12 cellular contexts compared by ENCODE assay signal in the genomic region with DNA sequence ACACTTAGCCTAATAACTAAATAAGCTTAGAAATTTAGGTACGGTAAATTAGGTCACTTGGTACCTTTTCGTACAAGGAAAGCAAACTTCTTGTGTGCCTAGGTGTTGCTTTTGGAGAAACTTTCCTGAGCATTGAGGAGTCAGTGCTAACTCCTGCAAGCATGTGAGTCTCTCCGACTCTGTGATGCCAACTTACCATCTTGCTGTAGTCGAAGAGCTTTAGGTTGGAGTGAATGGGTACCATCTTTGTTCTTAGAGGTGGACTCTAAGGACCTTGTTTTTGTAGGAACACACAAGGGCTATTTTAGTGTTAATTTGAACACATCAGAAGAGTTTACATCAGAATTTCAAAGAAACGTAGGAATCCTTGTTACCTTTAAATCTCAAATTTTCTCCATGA.
DNase-seq lines count a peak whose midpoint lies in the region; ATAC-seq, FAIRE-seq and TF ChIP-seq lines count a peak whose summit lies in the region.
"Had no signal": no experiment of that assay in that cellular context is flagged by ENCODE, and none has a peak within 500 bp of the region (broad histone marks: within the 10 kb centered on the region; RNA-seq: fewer than 3 reads in every experiment).

No MANE protein-coding gene starts in this region.

- H3K27ac ChIP-seq in angular gyrus (ENCODE audit: low read depth, low read length) (peak overlapping the region; percentile 73), right atrium auricular region (peak overlapping the region; percentile 80 to 93), skeletal muscle tissue (ENCODE audit: low read depth, low read length) (peak overlapping the region; percentile 88), upper lobe of left lung (peak overlapping the region in 2 of 4 donors; percentile 62 to 71)

- peak overlapping the region; percentile 85 to 90 (median 87) for H3K9ac ChIP-seq in skeletal muscle tissue (ENCODE audit: low read depth in 1 of 3, low read length in 3 of 3)

- TF ChIP-seq POLR2A in H54 (IDR thresholded peaks at IDR 0.05; ENCODE audit: low read depth, low read length): no peak
- no peak for TF ChIP-seq POLR2A in upper lobe of left lung (IDR thresholded peaks at IDR 0.05)

- H3K4me3 Mint-ChIP-seq in Calu3 (ENCODE audit: low read depth, unreplicated experiment): no peak overlapping the region

- peak overlapping the region; percentile 48 to 50 for H3K4me3 ChIP-seq in right atrium auricular region
- H3K4me3 ChIP-seq in skeletal muscle tissue (ENCODE audit: low read length in 3 of 3): peak overlapping the region; percentile 75 to 92 (median 78)
- no peak overlapping the region for H3K4me3 ChIP-seq in upper lobe of left lung

- no peaks in the 10 kb centered on the region for H3K27me3 ChIP-seq in right atrium auricular region
- H3K27me3 ChIP-seq in skeletal muscle tissue (ENCODE audit: control insufficient read depth in 3 of 3, insufficient read depth in 3 of 3, low read length in 3 of 3): no peaks in the 10 kb centered on the region
- no peaks in the 10 kb centered on the region for H3K27me3 ChIP-seq in upper lobe of left lung

- FAIRE-seq in H54 (lab: Jason Lieb, UNC): peak; percentile 61

- H3K9me3 ChIP-seq in right atrium auricular region: no peaks in the 10 kb centered on the region
- H3K9me3 ChIP-seq in skeletal muscle tissue (ENCODE audit: control insufficient read depth in 3 of 3, low read length in 3 of 3): no peaks in the 10 kb centered on the region
- H3K9me3 ChIP-seq in upper lobe of left lung: no peaks in the 10 kb centered on the region

- H3K27me3 Mint-ChIP-seq in Calu3 (ENCODE audit: unreplicated experiment): no peaks in the 10 kb centered on the region

- H3K4me1 ChIP-seq in right atrium auricular region (peaks cover 0 to 9% of the 10 kb centered on the region in 2 donors), skeletal muscle tissue (ENCODE audit: control insufficient read depth in 3 of 3, insufficient read depth in 3 of 3, low read length in 3 of 3) (peaks cover 3 to 10% (median 7%) of the 10 kb centered on the region in 3 donors), upper lobe of left lung (peaks cover 0 to 6% (median 0%) of the 10 kb centered on the region in 4 donors)

- no peaks in the 10 kb centered on the region for H3K36me3 ChIP-seq in right atrium auricular region
- H3K36me3 ChIP-seq in skeletal muscle tissue (ENCODE audit: control insufficient read depth in 3 of 3, insufficient read depth in 3 of 3, low read length in 3 of 3): no peaks in the 10 kb centered on the region
- no peaks in the 10 kb centered on the region for H3K36me3 ChIP-seq in upper lobe of left lung

- TF ChIP-seq CTCF in right atrium auricular region (IDR thresholded peaks at IDR 0.05): no peak
- no peak for TF ChIP-seq CTCF in upper lobe of left lung (IDR thresholded peaks at IDR 0.05)
- TF ChIP-seq CTCF in Calu3 (IDR thresholded peaks at IDR 0.05; ENCODE audit: unreplicated experiment): no peak

- no peak overlapping the region for H3K27ac Mint-ChIP-seq in Calu3 (ENCODE audit: unreplicated experiment)

- BruUV-seq in Calu3 (replicated peaks; lab: Mats Ljungman, UMichigan): no TSS peak

- H3K36me3 Mint-ChIP-seq in Calu3 (ENCODE audit: insufficient read depth, unreplicated experiment): no peaks in the 10 kb centered on the region

- ATAC-seq in upper lobe of left lung (ENCODE audit: low FRiP score in 2 of 2): no peak
- ATAC-seq in GM19035 (IDR thresholded peaks at IDR 0.05; ENCODE audit: unreplicated experiment): no peak
- ATAC-seq: PC-3 had no signal

- no peak for TF ChIP-seq EP300 in upper lobe of left lung (IDR thresholded peaks at IDR 0.05)

- 83 to 88% methylated on average over 5 of the region's 5 CpGs for WGBS in upper lobe of left lung, 2 donors

- no peak for DNase-seq in H54 (ENCODE audit: insufficient read length, low spot score)
- DNase-seq in right atrium auricular region (ENCODE audit: low spot score): no peak
- DNase-seq in upper lobe of left lung: no peak
- DNase-seq in Calu3: no peak
- DNase-seq in RPMI8226: no peak
- DNase-seq: HCEC 1CT, NCI-H187, PC-3, T-helper 9 cell had no signal

- CTCF ChIA-PET in Calu3 (lab: Charles Lee): no interaction called here

- H3K4me1 Mint-ChIP-seq in Calu3 (ENCODE audit: low read depth, unreplicated experiment): no peaks in the 10 kb centered on the region

- H3K9me3 Mint-ChIP-seq in Calu3 (ENCODE audit: low read depth, unreplicated experiment): no peaks in the 10 kb centered on the region

- intact Hi-C loops in Calu3 (cut with micrococcal nuclease; ENCODE audit: unreplicated experiment): no loop called here

Comparison
In these comparisons a context has a peak if more than half of its experiments do, and no peak if none do; other contexts are left out.
1. H3K4me3 ChIP-seq: peak in right atrium auricular region (2 of 2) and skeletal muscle tissue (3 of 3); none in upper lobe of left lung (0 of 4).